21 cellular contexts compared by ENCODE assay signal in the genomic region with DNA sequence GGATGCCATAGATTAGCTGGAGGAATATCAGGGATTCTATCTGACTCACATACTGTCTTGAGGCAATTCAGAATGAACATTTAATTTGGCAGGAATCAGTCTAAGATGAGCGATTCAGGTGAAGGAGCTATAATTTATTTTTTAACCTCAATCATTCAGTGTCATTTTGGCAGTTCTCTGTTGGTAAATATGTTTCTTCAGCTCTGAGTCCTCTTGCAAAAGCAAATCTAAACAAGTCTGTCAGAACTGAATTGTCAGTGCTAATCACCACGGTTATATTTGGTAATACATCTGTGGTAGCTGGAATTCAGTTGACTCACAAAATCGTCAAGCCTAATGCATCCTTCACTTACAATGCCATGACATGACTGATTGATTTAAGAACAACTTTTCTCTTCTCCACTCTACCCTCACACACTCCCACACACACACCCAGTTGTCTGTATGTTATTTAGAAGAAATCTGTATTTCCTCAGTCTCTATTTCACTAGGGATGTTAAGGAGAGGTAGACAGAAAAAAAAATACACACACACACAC.
DNase-seq lines count a peak whose midpoint lies in the region; ATAC-seq and TF ChIP-seq lines count a peak whose summit lies in the region.
"Had no signal": no experiment of that assay in that cellular context is flagged by ENCODE, and none has a peak within 500 bp of the region (broad histone marks: within the 10 kb centered on the region; RNA-seq: fewer than 3 reads in every experiment).

No MANE protein-coding gene starts in this region.

- no peak overlapping the region for H2AFZ ChIP-seq in osteoblast (ENCODE audit: low read length)

- no peak overlapping the region for H3K4me3 ChIP-seq in BLaER1 treated with 17β-estradiol and CSF1 and Interleukin-3, amounts not matched to agents 10 nM and 100 nM
- H3K4me3 ChIP-seq in epithelial cell of proximal tubule (ENCODE audit: low read depth, low read length) (no peak overlapping the region), osteoblast (ENCODE audit: insufficient read depth, low read length) (no peak overlapping the region)
- H3K4me3 ChIP-seq: SJCRH30 had no signal

- H3K79me2 ChIP-seq in osteoblast (ENCODE audit: insufficient read depth, low read length): no peaks in the 10 kb centered on the region

- H3K27me3 ChIP-seq in BLaER1 treated with 17β-estradiol and CSF1 and Interleukin-3, amounts not matched to agents 10 nM and 100 nM: no peaks in the 10 kb centered on the region
- H3K27me3 ChIP-seq in osteoblast (ENCODE audit: insufficient read depth, low read length): no peaks in the 10 kb centered on the region
- H3K27me3 ChIP-seq: SJCRH30 had no signal

- peak overlapping the region in 7 of 11 experiments; percentile 5 to 58 (median 18); a peak in 11 of 22 replicates for H3K4me2 ChIP-seq in BLaER1 treated with 17β-estradiol and CSF1 and Interleukin-3, amounts not matched to agents 10 nM and 100 nM
- H3K4me2 ChIP-seq in osteoblast (ENCODE audit: insufficient read depth, low read length): no peak overlapping the region

- no peak overlapping the region for H3K9ac ChIP-seq in BLaER1 treated with 17β-estradiol and CSF1 and Interleukin-3, amounts not matched to agents 10 nM and 100 nM

- H3K9me3 ChIP-seq in BLaER1 treated with 17β-estradiol and CSF1 and Interleukin-3, amounts not matched to agents 10 nM and 100 nM (replicated peaks in 1 of 11): peaks cover 0 to 11% (median 2%) of the 10 kb centered on the region in 11 experiments; a peak in 6 of 22 replicates
- H3K9me3 ChIP-seq in osteoblast (ENCODE audit: low read depth, low read length): no peaks in the 10 kb centered on the region
- H3K9me3 ChIP-seq: SJCRH30 had no signal

- ATAC-seq in GM18867 (IDR thresholded peaks at IDR 0.05; ENCODE audit: unreplicated experiment): no peak
- ATAC-seq: HepG2 had no signal

- peak overlapping the region in 3 of 11 experiments; percentile 29 to 59 (median 56); a peak in 5 of 22 replicates for H3K27ac ChIP-seq in BLaER1 treated with 17β-estradiol and CSF1 and Interleukin-3, amounts not matched to agents 10 nM and 100 nM
- H3K27ac ChIP-seq in osteoblast (ENCODE audit: low read depth, low read length): no peak overlapping the region
- H3K27ac ChIP-seq: HL-60, SJCRH30 had no signal

- peak; percentile 92 for DNase-seq in NCI-H226
- DNase-seq in epithelial cell of proximal tubule (ENCODE audit: low read depth): peak; percentile 50
- peak; percentile 17 for DNase-seq in osteoblast (ENCODE audit: insufficient read length, low spot score, missing footprints)
- DNase-seq in effector CD4-positive, alpha-beta T cell: no peak
- no peak for DNase-seq in A172 (ENCODE audit: low spot score)
- DNase-seq: ACHN; Calu3; CD4-positive, alpha-beta memory T cell; H9; KG1; NCI-H1105 treated with DMSO at 0.1 percent for 48 hours; NCI-H1694 treated with DMSO at 0.1 percent for 48 hours; NCI-H2107; NCI-H748 treated with DMSO at 0.1 percent for 48 hours; OCI-M1; RPMI8226; SJCRH30 had no signal

- no peaks in the 10 kb centered on the region for H3K36me3 ChIP-seq in BLaER1 treated with 17β-estradiol and CSF1 and Interleukin-3, amounts not matched to agents 10 nM and 100 nM
- no peaks in the 10 kb centered on the region for H3K36me3 ChIP-seq in osteoblast (ENCODE audit: insufficient read depth, low read length)
- H3K36me3 ChIP-seq: SJCRH30 had no signal

- H4K20me1 ChIP-seq in BLaER1 treated with 17β-estradiol and CSF1 and Interleukin-3, amounts not matched to agents 10 nM and 100 nM: no peaks in the 10 kb centered on the region
- H4K20me1 ChIP-seq in osteoblast (ENCODE audit: insufficient read depth, low read length): no peaks in the 10 kb centered on the region

- H3K4me1 ChIP-seq in BLaER1 treated with 17β-estradiol and CSF1 and Interleukin-3, amounts not matched to agents 10 nM and 100 nM: peaks cover 0 to 57% (median 38%) of the 10 kb centered on the region in 10 experiments; a peak in 16 of 20 replicates
- no peaks in the 10 kb centered on the region for H3K4me1 ChIP-seq in osteoblast (ENCODE audit: insufficient read depth, low read length)
- H3K4me1 ChIP-seq: SJCRH30 had no signal

- TF ChIP-seq CTCF in epithelial cell of proximal tubule (conservative IDR thresholded peaks at IDR 0.05; ENCODE audit: low read depth, low read length): no peak
- no peak for TF ChIP-seq CTCF in osteoblast (IDR thresholded peaks at IDR 0.05; ENCODE audit: extremely low read depth, low read depth, low read length)

Comparison
In these comparisons a context has a peak if more than half of its experiments do, and no peak if none do; other contexts are left out.
1. DNase-seq: peak in NCI-H226 (single experiment), epithelial cell of proximal tubule (single experiment) and osteoblast (single experiment); none in effector CD4-positive, alpha-beta T cell (single experiment) and A172 (single experiment).